ENCODE assay signal across 14 cellular contexts in genomic region chr5:143653766-143654282, GRCh38.
"Had no signal": no experiment of that assay in that cellular context is flagged by ENCODE, and none has a peak within 500 bp of the region (broad histone marks: within the 10 kb centered on the region; RNA-seq: fewer than 3 reads in every experiment).

No MANE protein-coding gene starts in this region.

- H3K4me3 Mint-ChIP-seq: activated B cell treated with CpG ODN at 0.5 μM for 24 hours; activated CD4-positive, alpha-beta T cell treated with anti-CD3 and anti-CD28 coated beads, Interleukin-2, amount 10 ng/mL, durations not matched to agents 24 days and 14 days; T-helper 2 cell treated with Interferon-gamma antibody and Interleukin-4, amounts not matched to agents 5 μg/mL and 100 μg/mL, for 36 hours had no signal

- H3K27ac Mint-ChIP-seq: activated B cell treated with CpG ODN at 0.5 μM for 24 hours; T-helper 2 cell treated with Interferon-gamma antibody and Interleukin-4, amounts not matched to agents 5 μg/mL and 100 μg/mL, for 36 hours had no signal

- H3K27me3 Mint-ChIP-seq: activated B cell treated with CpG ODN at 0.5 μM for 24 hours had no signal

- H3K27me3 ChIP-seq: gastroesophageal sphincter, heart right ventricle, pancreas, sigmoid colon had no signal

- DNase-seq: activated B cell treated with CpG ODN at 0.5 μM for 24 hours; activated CD4-positive, alpha-beta T cell treated with anti-CD3 and anti-CD28 coated beads, Interleukin-2, amount 10 ng/mL, durations not matched to agents 24 days and 14 days; activated naive CD4-positive, alpha-beta T cell; caudate nucleus; effector CD4-positive, alpha-beta T cell; heart right ventricle; pancreas; sigmoid colon; stimulated activated CD4-positive, alpha-beta T cell treated with anti-CD3 and anti-CD28 coated beads, Interleukin-1b, Interleukin-23, amount 100 ng/mL, for 48 hours; SW 1271 had no signal

- H3K4me1 ChIP-seq: pancreas, sigmoid colon had no signal

- H3K9me3 ChIP-seq: pancreas, sigmoid colon had no signal

- H3K36me3 ChIP-seq: gastroesophageal sphincter, heart right ventricle, pancreas, sigmoid colon had no signal

- H3K4me1 Mint-ChIP-seq: activated B cell treated with CpG ODN at 0.5 μM for 24 hours had no signal

- H3K4me3 ChIP-seq: coronary artery, gastroesophageal sphincter, heart right ventricle, pancreas, sigmoid colon had no signal

- H3K9me3 Mint-ChIP-seq: activated B cell treated with CpG ODN at 0.5 μM for 24 hours; activated CD4-positive, alpha-beta T cell treated with anti-CD3 and anti-CD28 coated beads, Interleukin-2, amount 10 ng/mL, durations not matched to agents 24 days and 14 days; T-helper 2 cell treated with Interferon-gamma antibody and Interleukin-4, amounts not matched to agents 5 μg/mL and 100 μg/mL, for 36 hours had no signal

- ATAC-seq: gastroesophageal sphincter, heart right ventricle, left lobe of liver, pancreas had no signal

- H3K27ac ChIP-seq: coronary artery, gastroesophageal sphincter, heart right ventricle, pancreas, sigmoid colon had no signal
